Comparison of ENCODE assay signal across 1 cellular context in the genomic region with DNA sequence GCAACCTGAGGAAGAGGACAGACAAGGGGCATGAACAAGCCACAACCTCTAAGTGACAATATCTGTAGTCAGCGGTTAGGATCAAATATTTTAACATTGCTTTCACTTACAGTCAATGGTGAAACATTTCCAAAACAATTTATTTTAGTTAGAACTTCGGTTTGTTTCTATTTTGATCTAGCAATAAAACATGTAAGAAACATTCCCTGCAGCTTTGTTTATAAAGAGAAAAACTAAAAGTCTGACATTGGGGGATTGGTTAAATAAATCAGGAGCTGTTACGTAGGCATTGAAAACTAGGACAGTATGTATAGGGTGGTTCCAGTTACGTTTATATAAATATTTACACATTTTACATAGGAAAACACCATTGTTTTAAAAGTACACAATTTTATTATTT.
TF ChIP-seq lines count a peak whose summit lies in the region.

No MANE protein-coding gene starts in this region.

TF ChIP-seq in GM12878, 131 proteins besides CTCF, POLR2A, EP300 and RAD21:
- no peak for TF ChIP-seq JUNB (IDR thresholded peaks at IDR 0.05)
TF ChIP-seq in GM12878: peak in this region for 0.
